In genomic region chr2:162938387-162938786, GRCh38 we compare ENCODE assay signal across 20 cellular contexts.
DNase-seq lines count a peak whose midpoint lies in the region; ATAC-seq and TF ChIP-seq lines count a peak whose summit lies in the region.
"Had no signal": no experiment of that assay in that cellular context is flagged by ENCODE, and none has a peak within 500 bp of the region (broad histone marks: within the 10 kb centered on the region; RNA-seq: fewer than 3 reads in every experiment).

No MANE protein-coding gene starts in this region.

- no peaks in the 10 kb centered on the region for H3K27me3 Mint-ChIP-seq in WTC11 (ENCODE audit: low read depth)
- H3K27me3 Mint-ChIP-seq in naive thymus-derived CD4-positive, alpha-beta T cell, result no peaks in the 10 kb centered on the region
- H3K27me3 Mint-ChIP-seq: CD4-positive, alpha-beta T cell had no signal

- no peak overlapping the region for H3K4me3 Mint-ChIP-seq in WTC11
- H3K4me3 Mint-ChIP-seq in naive thymus-derived CD4-positive, alpha-beta T cell, result no peak overlapping the region
- H3K4me3 Mint-ChIP-seq: CD4-positive, alpha-beta T cell had no signal

- no peak overlapping the region for H3K4me2 ChIP-seq in mammary epithelial cell (ENCODE audit: insufficient read depth, low read depth, low read length)

- no peaks in the 10 kb centered on the region for H3K36me3 ChIP-seq in upper lobe of right lung
- no peaks in the 10 kb centered on the region for H3K36me3 ChIP-seq in mammary epithelial cell (ENCODE audit: insufficient read depth, low read length)
- H3K36me3 ChIP-seq in naive thymus-derived CD4-positive, alpha-beta T cell (ENCODE audit: control insufficient read depth in 2 of 3, insufficient read depth in 3 of 3, low read length in 3 of 3), result no peaks in the 10 kb centered on the region
- H3K36me3 ChIP-seq: BE2C, SJSA1 had no signal

- no TSS peak for BruUV-seq in mammary epithelial cell (replicated peaks; lab: Mats Ljungman, UMichigan)

- in situ Hi-C loops in mammary epithelial cell (cut with MboI; ENCODE audit: low sequenced_read_pairs in 2 of 2), result no loop called here

- WGBS in mammary epithelial cell (ENCODE audit: low coverage, missing lambda C conversion rate), result 92% methylated on average over 9 of the region's 13 CpGs

- H3K9me3 ChIP-seq in upper lobe of right lung (peaks cover 4% of the 10 kb centered on the region), mammary epithelial cell (replicated peaks; ENCODE audit: insufficient read depth, low read length) (no peaks in the 10 kb centered on the region)
- no peaks in the 10 kb centered on the region for H3K9me3 ChIP-seq in naive thymus-derived CD4-positive, alpha-beta T cell (ENCODE audit: control insufficient read depth in 2 of 3, low read length in 3 of 3)
- H3K9me3 ChIP-seq: BE2C, SJSA1 had no signal

- no peak overlapping the region for H3K4me3 ChIP-seq in upper lobe of right lung
- no peak overlapping the region for H3K4me3 ChIP-seq in mammary epithelial cell (replicated peaks in 1 of 3; ENCODE audit: insufficient read depth in 1 of 3, low read depth in 2 of 3, low read length in 3 of 3)
- no peak overlapping the region for H3K4me3 ChIP-seq in naive thymus-derived CD4-positive, alpha-beta T cell (ENCODE audit: low read length)
- H3K4me3 ChIP-seq: GM23248, SJSA1 had no signal

- TF ChIP-seq CTCF in WTC11 (IDR thresholded peaks at IDR 0.05) (0 out of 2 replicates have a peak, but pooled peaks have one; percentile 16), upper lobe of right lung (IDR thresholded peaks at IDR 0.05) (no peak), mammary epithelial cell (conservative IDR thresholded peaks at IDR 0.05 in 1 of 2, IDR thresholded peaks at IDR 0.05 in 1 of 2; ENCODE audit: extremely low read depth in 1 of 2, insufficient read depth in 1 of 2, low read depth in 1 of 2, low read length in 2 of 2) (no peak)

- intact Hi-C loops in upper lobe of right lung (cut with DNase I), result no loop called here
- intact Hi-C loops in mammary epithelial cell (cut with micrococcal nuclease), result no loop called here
- intact Hi-C loops in naive thymus-derived CD4-positive, alpha-beta T cell (cut with micrococcal nuclease), result no loop called here

- H2AFZ ChIP-seq in mammary epithelial cell (ENCODE audit: low read depth, low read length), result no peak overlapping the region
- H2AFZ ChIP-seq: GM23248 had no signal

- no peak overlapping the region for H3K27ac Mint-ChIP-seq in WTC11
- no peak overlapping the region for H3K27ac Mint-ChIP-seq in naive thymus-derived CD4-positive, alpha-beta T cell
- H3K27ac Mint-ChIP-seq: CD4-positive, alpha-beta T cell had no signal

- H3K4me1 ChIP-seq in upper lobe of right lung, result no peaks in the 10 kb centered on the region
- no peaks in the 10 kb centered on the region for H3K4me1 ChIP-seq in mammary epithelial cell (ENCODE audit: insufficient read depth, low read length)
- H3K4me1 ChIP-seq in naive thymus-derived CD4-positive, alpha-beta T cell (ENCODE audit: control insufficient read depth in 2 of 2, insufficient read depth in 2 of 2, low read length in 2 of 2), result no peaks in the 10 kb centered on the region
- H3K4me1 ChIP-seq: BE2C, Caco-2, SJSA1 had no signal

- H3K27me3 ChIP-seq in upper lobe of right lung (no peaks in the 10 kb centered on the region), mammary epithelial cell (ENCODE audit: insufficient read depth, low read length) (no peaks in the 10 kb centered on the region)
- H3K27me3 ChIP-seq in naive thymus-derived CD4-positive, alpha-beta T cell (ENCODE audit: control insufficient read depth in 2 of 2, insufficient read depth in 2 of 2, low read length in 2 of 2), result no peaks in the 10 kb centered on the region
- H3K27me3 ChIP-seq: BE2C, SJSA1 had no signal

- H3K79me2 ChIP-seq in mammary epithelial cell (ENCODE audit: insufficient read depth, low read length), result no peaks in the 10 kb centered on the region

- no peaks in the 10 kb centered on the region for H3K4me1 Mint-ChIP-seq in WTC11
- no peaks in the 10 kb centered on the region for H3K4me1 Mint-ChIP-seq in naive thymus-derived CD4-positive, alpha-beta T cell

- CTCF ChIA-PET in WTC11 (lab: Charles Lee) (interaction anchor here (0.6 to 2.5 kb wide), 3 partner anchors 27 to 66 kb away, joined by 4 to 7 read pairs (median 5); no protein-coding TSS in a partner anchor), mammary epithelial cell (lab: Charles Lee; ENCODE audit: low non-redundant PET) (no interaction called here)
- CTCF ChIA-PET in naive thymus-derived CD4-positive, alpha-beta T cell (lab: Charles Lee), result no interaction called here

- peaks cover 6% of the 10 kb centered on the region; the same call in 1 of the 2 replicates for H3K36me3 Mint-ChIP-seq in WTC11
- H3K36me3 Mint-ChIP-seq in naive thymus-derived CD4-positive, alpha-beta T cell, result no peaks in the 10 kb centered on the region

- no peak overlapping the region for H3K9ac ChIP-seq in mammary epithelial cell (ENCODE audit: insufficient read depth, low read length)
- H3K9ac ChIP-seq: GM23248 had no signal

- H3K9me3 Mint-ChIP-seq in WTC11, result peaks cover 29% of the 10 kb centered on the region
- peaks cover 0 to 30% (median 9%) of the 10 kb centered on the region in 11 donors for H3K9me3 Mint-ChIP-seq in naive thymus-derived CD4-positive, alpha-beta T cell

- dilution Hi-C loops in mammary epithelial cell (cut with HindIII; ENCODE audit: low sequenced_read_pairs), result no loop called here

- DNase-seq in NCI-H82 (lab: John Stamatoyannopoulos, UW) (peak; percentile 16), NCI-H82 treated with DMSO at 0.1 percent for 48 hours (lab: John Stamatoyannopoulos, UW; ENCODE audit: unreplicated experiment) (no peak), WTC11 (ENCODE audit: low spot score) (peak; percentile 66), iPS-NIHi7 (ENCODE audit: extremely low spot score) (peak; percentile 23), upper lobe of right lung (peak; percentile 56), mammary epithelial cell (no peak), 8988T (no peak)
- no peak for DNase-seq in naive thymus-derived CD4-positive, alpha-beta T cell
- DNase-seq: BE2C; CD4-positive, alpha-beta T cell; GF-D8; GM23248; NCI-H1436; NCI-H2029 treated with DMSO at 0.1 percent for 48 hours; NCI-H2171 treated with DMSO at 0.1 percent for 48 hours; NCI-H446; NCI-H526 treated with DMSO at 0.1 percent for 48 hours had no signal

- no peak overlapping the region for H3K27ac ChIP-seq in upper lobe of right lung
- no peak overlapping the region for H3K27ac ChIP-seq in mammary epithelial cell (ENCODE audit: insufficient read depth, low read depth, low read length)
- H3K27ac ChIP-seq in naive thymus-derived CD4-positive, alpha-beta T cell (ENCODE audit: low read depth, low read length), result no peak overlapping the region
- H3K27ac ChIP-seq: GM23248, SJSA1 had no signal

- ATAC-seq in WTC11 (peak; percentile 96), upper lobe of right lung (no peak)
- ATAC-seq in naive thymus-derived CD4-positive, alpha-beta T cell, result no peak
- ATAC-seq: Panc1 had no signal

- POLR2A ChIA-PET in WTC11 (lab: Charles Lee), result no interaction called here
- POLR2A ChIA-PET in naive thymus-derived CD4-positive, alpha-beta T cell (lab: Charles Lee), result no interaction called here

- no peaks in the 10 kb centered on the region for H4K20me1 ChIP-seq in mammary epithelial cell (ENCODE audit: insufficient read depth, low read length)

TF ChIP-seq in WTC11, 78 proteins besides CTCF, POLR2A, EP300 and RAD21 (continues in another document):
- TF ChIP-seq CREB1 (CRISPR knock-in tag; IDR thresholded peaks at IDR 0.05) (no peak), TEAD1 (CRISPR knock-in tag; IDR thresholded peaks at IDR 0.05) (no peak), ZNF232 (CRISPR knock-in tag; IDR thresholded peaks at IDR 0.05) (no peak), ATF1 (CRISPR knock-in tag; IDR thresholded peaks at IDR 0.05) (no peak), ATF3 (CRISPR knock-in tag; conservative IDR thresholded peaks at IDR 0.05) (no peak), HMGA2 (CRISPR knock-in tag; IDR thresholded peaks at IDR 0.05) (no peak), SMAD3 (CRISPR knock-in tag; IDR thresholded peaks at IDR 0.05; ENCODE audit: borderline replicate concordance) (no peak), SMAD4 (CRISPR knock-in tag; IDR thresholded peaks at IDR 0.05) (no peak), ZNF396 (CRISPR knock-in tag; IDR thresholded peaks at IDR 0.05; ENCODE audit: borderline replicate concordance) (no peak), ZNF671 (CRISPR knock-in tag; IDR thresholded peaks at IDR 0.05) (no peak), OVOL2 (CRISPR knock-in tag; IDR thresholded peaks at IDR 0.05; ENCODE audit: borderline replicate concordance) (no peak), ELF4 (CRISPR knock-in tag; IDR thresholded peaks at IDR 0.05; ENCODE audit: low read depth) (no peak), STAT6 (CRISPR knock-in tag; conservative IDR thresholded peaks at IDR 0.05; ENCODE audit: low read depth) (no peak), NFATC4 (CRISPR knock-in tag; IDR thresholded peaks at IDR 0.05) (no peak)

Comparison
In these comparisons a context has a peak if more than half of its experiments do, and no peak if none do; other contexts are left out.
1. DNase-seq: peak in NCI-H82 (single experiment), WTC11 (single experiment), iPS-NIHi7 (single experiment) and upper lobe of right lung (single experiment); none in NCI-H82 treated with DMSO at 0.1 percent for 48 hours (single experiment), mammary epithelial cell (single experiment), 8988T (single experiment) and naive thymus-derived CD4-positive, alpha-beta T cell (0 of 9).